9 cellular contexts compared by ENCODE assay signal in the genomic region with DNA sequence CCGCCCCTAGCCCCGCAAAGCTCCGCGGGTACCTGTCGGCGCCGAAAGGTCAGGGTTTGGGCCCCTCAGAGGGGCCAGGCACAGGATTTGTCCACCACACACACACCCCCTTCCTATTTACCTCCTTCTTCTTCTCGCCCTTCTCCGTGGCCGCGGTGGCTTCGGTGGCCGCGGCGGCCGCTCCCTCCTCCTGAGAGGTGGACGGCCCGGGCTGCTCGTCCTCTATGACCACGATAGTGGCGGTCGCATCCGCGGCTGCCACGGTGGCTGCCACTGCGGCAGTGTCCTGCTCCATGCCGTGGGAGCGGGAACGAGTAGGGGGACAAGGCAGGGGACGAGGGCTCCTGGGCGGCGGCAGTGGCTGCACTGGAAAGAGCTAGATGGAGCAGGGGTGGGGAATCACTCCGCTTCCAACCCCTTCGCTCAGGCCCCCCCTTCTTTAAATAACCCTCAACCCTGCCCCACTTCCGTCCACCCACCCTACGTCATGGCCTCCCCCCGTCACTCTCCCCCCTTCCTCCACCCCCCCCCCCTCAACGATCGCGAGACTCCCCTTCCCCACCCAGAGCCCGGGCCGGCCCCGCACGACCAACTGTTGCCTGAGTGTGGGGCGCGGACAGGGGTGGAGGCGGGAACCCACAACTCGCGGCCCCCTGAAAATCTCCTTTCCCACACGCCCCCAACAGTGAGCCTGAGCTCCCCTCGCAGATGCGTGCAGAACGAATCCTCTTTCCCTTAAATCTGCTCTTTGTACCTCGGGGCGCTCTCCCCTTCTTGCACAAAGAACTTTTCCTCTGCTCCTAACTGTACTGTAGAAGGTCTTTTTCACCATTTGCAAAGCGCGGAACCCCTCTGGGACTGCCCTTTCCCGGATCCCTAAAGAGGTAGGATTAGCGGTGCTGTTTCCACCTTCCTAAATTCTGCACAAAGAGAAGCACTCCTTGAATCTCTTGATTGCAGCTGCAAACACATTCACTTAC. TPM values are rescaled to one million over a fixed set of nuclear protein-coding genes. Genes with fewer than 3 reads are reported as not detected.
DNase-seq lines count a peak whose midpoint lies in the region; ATAC-seq, FAIRE-seq and TF ChIP-seq lines count a peak whose summit lies in the region.
"Had no signal": no experiment of that assay in that cellular context is flagged by ENCODE, and none has a peak within 500 bp of the region (broad histone marks: within the 10 kb centered on the region; RNA-seq: fewer than 3 reads in every experiment).

A gene with protein sequence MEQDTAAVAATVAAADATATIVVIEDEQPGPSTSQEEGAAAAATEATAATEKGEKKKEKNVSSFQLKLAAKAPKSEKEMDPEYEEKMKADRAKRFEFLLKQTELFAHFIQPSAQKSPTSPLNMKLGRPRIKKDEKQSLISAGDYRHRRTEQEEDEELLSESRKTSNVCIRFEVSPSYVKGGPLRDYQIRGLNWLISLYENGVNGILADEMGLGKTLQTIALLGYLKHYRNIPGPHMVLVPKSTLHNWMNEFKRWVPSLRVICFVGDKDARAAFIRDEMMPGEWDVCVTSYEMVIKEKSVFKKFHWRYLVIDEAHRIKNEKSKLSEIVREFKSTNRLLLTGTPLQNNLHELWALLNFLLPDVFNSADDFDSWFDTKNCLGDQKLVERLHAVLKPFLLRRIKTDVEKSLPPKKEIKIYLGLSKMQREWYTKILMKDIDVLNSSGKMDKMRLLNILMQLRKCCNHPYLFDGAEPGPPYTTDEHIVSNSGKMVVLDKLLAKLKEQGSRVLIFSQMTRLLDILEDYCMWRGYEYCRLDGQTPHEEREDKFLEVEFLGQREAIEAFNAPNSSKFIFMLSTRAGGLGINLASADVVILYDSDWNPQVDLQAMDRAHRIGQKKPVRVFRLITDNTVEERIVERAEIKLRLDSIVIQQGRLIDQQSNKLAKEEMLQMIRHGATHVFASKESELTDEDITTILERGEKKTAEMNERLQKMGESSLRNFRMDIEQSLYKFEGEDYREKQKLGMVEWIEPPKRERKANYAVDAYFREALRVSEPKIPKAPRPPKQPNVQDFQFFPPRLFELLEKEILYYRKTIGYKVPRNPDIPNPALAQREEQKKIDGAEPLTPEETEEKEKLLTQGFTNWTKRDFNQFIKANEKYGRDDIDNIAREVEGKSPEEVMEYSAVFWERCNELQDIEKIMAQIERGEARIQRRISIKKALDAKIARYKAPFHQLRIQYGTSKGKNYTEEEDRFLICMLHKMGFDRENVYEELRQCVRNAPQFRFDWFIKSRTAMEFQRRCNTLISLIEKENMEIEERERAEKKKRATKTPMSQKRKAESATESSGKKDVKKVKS (minus strand): TSS at position 415 of the 980 bp plus-strand sequence. CDS start 120 bp downstream, at position 295.

- H3K9ac ChIP-seq in rectal smooth muscle tissue (ENCODE audit: low read length): peak within 1 kb of the TSS; percentile 39

- DNase-seq in DMS79 treated with DMSO at 0.1 percent for 48 hours (lab: John Stamatoyannopoulos, UW) (peak; percentile 10), DMS79 (lab: John Stamatoyannopoulos, UW) (no peak), NCI-H774 (lab: John Stamatoyannopoulos, UW) (peak; percentile 47), bronchial epithelial cell (ENCODE audit: low read depth) (no peak), superior temporal gyrus (ENCODE audit: extremely low spot score) (no peak)

- no peak for TF ChIP-seq CTCF in bronchial epithelial cell (IDR thresholded peaks at IDR 0.05; ENCODE audit: insufficient read depth, low read length, severe bottlenecking)

- ATAC-seq in GM19324 (IDR thresholded peaks at IDR 0.05; ENCODE audit: low FRiP score, unreplicated experiment): no peak

- peak within 1 kb of the TSS; percentile 92 for H3K27ac ChIP-seq in rectal smooth muscle tissue (ENCODE audit: low read depth, low read length)

- H3K36me3 ChIP-seq in bronchial epithelial cell (ENCODE audit: control insufficient read depth, insufficient read depth, low read length) (no peaks in the 10 kb centered on the region), rectal smooth muscle tissue (ENCODE audit: control insufficient read depth, insufficient read depth, low read length) (no peaks in the 10 kb centered on the region)

- no peaks in the 10 kb centered on the region for H3K27me3 ChIP-seq in bronchial epithelial cell (ENCODE audit: control insufficient read depth, insufficient read depth, low read length)
- H3K27me3 ChIP-seq in rectal smooth muscle tissue (ENCODE audit: control insufficient read depth, insufficient read depth, low read length): no peaks in the 10 kb centered on the region

- H3K4me3 ChIP-seq in bronchial epithelial cell (ENCODE audit: low read depth, low read length) (peak within 1 kb of the TSS; percentile 59), iPS-11a (ENCODE audit: low read depth, low read length) (peak within 1 kb of the TSS; percentile 60), rectal smooth muscle tissue (ENCODE audit: low read length) (peak within 1 kb of the TSS; percentile 68)

- FAIRE-seq in bronchial epithelial cell (lab: Jason Lieb, UNC): no peak
- FAIRE-seq: A204.1 had no signal

- H3K4me1 ChIP-seq in rectal smooth muscle tissue (ENCODE audit: control insufficient read depth, insufficient read depth, low read length): peaks cover under 1% of the 10 kb centered on the region

RNA-seq across cellular contexts. Expression of the gene that starts here (rescaled TPM):
- total RNA-seq in bronchial epithelial cell: 5.6 and 6.8 TPM in 2 replicates

Comparison
In these comparisons a context has a peak if more than half of its experiments do, and no peak if none do; other contexts are left out.
1. DNase-seq: peak in DMS79 treated with DMSO at 0.1 percent for 48 hours (single experiment) and NCI-H774 (single experiment); none in DMS79 (single experiment), bronchial epithelial cell (single experiment) and superior temporal gyrus (single experiment).
2. Peak in every context shown above with its lines, with median percentiles within 50 percentile points of each other: H3K4me3 ChIP-seq.